ENCODE assay signal across 27 cellular contexts in genomic region chr22:22803285-22803853, GRCh38.
"Had no signal": no experiment of that assay in that cellular context is flagged by ENCODE, and none has a peak within 500 bp of the region (broad histone marks: within the 10 kb centered on the region; RNA-seq: fewer than 3 reads in every experiment).

No MANE protein-coding gene starts in this region.

- H3K4me3 ChIP-seq: testis, transverse colon, uterus had no signal

- H3K27ac ChIP-seq: epithelial cell of prostate, testis, transverse colon, uterus had no signal

- H3K27me3 ChIP-seq: testis, transverse colon, uterus had no signal

- H3K4me1 ChIP-seq: testis, transverse colon, uterus had no signal

- H3K9me3 Mint-ChIP-seq: activated naive CD4-positive, alpha-beta T cell treated with anti-CD3 and anti-CD28 coated beads, Interleukin-2, amount 50 U/mL, for 24 hours; activated naive CD8-positive, alpha-beta T cell treated with anti-CD3 and anti-CD28 coated beads, Interleukin-2, amount 50 U/mL, for 24 hours; activated T-cell treated with anti-CD3 and anti-CD28 coated beads, Interleukin-2, amount 50 U/mL, for 24 hours; mesothelial cell of epicardium; naive B cell; neural crest cell had no signal

- DNase-seq: activated CD4-positive, alpha-beta T cell treated with anti-CD3 and anti-CD28 coated beads for 36 hours; activated CD4-positive, alpha-beta T cell treated with anti-CD3 and anti-CD28 coated beads, Interleukin-2, amount 50 U/mL, for 48 hours; activated CD4-positive, CD25-positive, alpha-beta regulatory T cell; activated CD8-positive, alpha-beta memory T cell treated with anti-CD3 and anti-CD28 coated beads, Interleukin-2, amount 50 U/mL, for 48 hours; activated gamma-delta T cell; activated naive CD8-positive, alpha-beta T cell treated with anti-CD3 and anti-CD28 coated beads, Interleukin-2, amount 50 U/mL, for 24 hours; activated T-cell treated with anti-CD3 and anti-CD28 coated beads, Interleukin-2, amount 50 U/mL, for 24 hours; amygdala; central memory CD4-positive, alpha-beta T cell; left ventricle myocardium superior; mammary epithelial cell; naive B cell; posterior cingulate gyrus; right cardiac atrium; stimulated activated CD4-positive, alpha-beta T cell treated with anti-CD3 and anti-CD28 coated beads, Interleukin-15, amount 100 ng/mL, for 24 hours; stimulated activated CD4-positive, alpha-beta T cell treated with anti-CD3 and anti-CD28 coated beads, Interleukin-2, amount 100 ng/mL, for 24 hours; stimulated activated naive CD4-positive, alpha-beta T cell treated with Interleukin-2 at 50 U/mL for 16 hours; testis; transverse colon; uterus had no signal

- H3K36me3 Mint-ChIP-seq: activated naive CD4-positive, alpha-beta T cell treated with anti-CD3 and anti-CD28 coated beads, Interleukin-2, amount 50 U/mL, for 24 hours; mesothelial cell of epicardium; naive B cell had no signal

- FAIRE-seq: endometrium, frontal cortex, islet of Langerhans had no signal

- H3K9me3 ChIP-seq: testis, transverse colon, uterus had no signal

- H3K4me1 Mint-ChIP-seq: activated naive CD4-positive, alpha-beta T cell treated with anti-CD3 and anti-CD28 coated beads, Interleukin-2, amount 50 U/mL, for 24 hours had no signal

- H3K36me3 ChIP-seq: transverse colon, uterus had no signal

- H3K27ac Mint-ChIP-seq: activated CD4-positive, alpha-beta T cell treated with anti-CD3 and anti-CD28 coated beads for 36 hours; activated naive CD4-positive, alpha-beta T cell treated with anti-CD3 and anti-CD28 coated beads, Interleukin-2, amount 50 U/mL, for 24 hours; activated naive CD8-positive, alpha-beta T cell treated with anti-CD3 and anti-CD28 coated beads, Interleukin-2, amount 50 U/mL, for 24 hours; activated T-cell treated with anti-CD3 and anti-CD28 coated beads, Interleukin-2, amount 50 U/mL, for 24 hours; mesothelial cell of epicardium had no signal

- ATAC-seq: activated naive CD8-positive, alpha-beta T cell treated with anti-CD3 and anti-CD28 coated beads, Interleukin-2, amount 50 U/mL, for 24 hours; left ventricle myocardium superior; right cardiac atrium had no signal

- H3K4me3 Mint-ChIP-seq: activated CD4-positive, alpha-beta T cell treated with anti-CD3 and anti-CD28 coated beads for 36 hours; activated naive CD4-positive, alpha-beta T cell treated with anti-CD3 and anti-CD28 coated beads, Interleukin-2, amount 50 U/mL, for 24 hours; activated naive CD8-positive, alpha-beta T cell treated with anti-CD3 and anti-CD28 coated beads, Interleukin-2, amount 50 U/mL, for 24 hours; activated T-cell treated with anti-CD3 and anti-CD28 coated beads, Interleukin-2, amount 50 U/mL, for 24 hours; mesothelial cell of epicardium; naive B cell; neural crest cell had no signal
